2 cellular contexts compared by ENCODE assay signal in the genomic region with DNA sequence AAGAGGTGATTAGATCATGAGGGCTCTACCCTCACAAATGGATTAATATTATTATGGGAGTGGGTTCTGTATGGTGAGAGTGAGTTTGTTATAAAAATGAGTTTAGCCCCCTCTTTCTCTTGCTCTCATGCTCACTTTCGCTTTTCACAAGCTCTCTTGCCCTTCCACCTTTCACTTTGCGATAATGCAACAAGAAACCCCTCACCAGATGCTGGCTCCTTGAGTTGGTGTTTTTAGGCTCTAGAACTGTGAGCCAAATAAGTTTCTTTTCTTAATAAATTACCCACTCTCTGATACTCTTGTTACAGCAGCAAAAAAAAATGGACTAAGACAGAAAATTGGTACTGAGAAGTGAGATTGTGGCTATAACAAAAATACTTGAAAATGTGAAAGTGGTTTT.
TF ChIP-seq lines count a peak whose summit lies in the region.

No MANE protein-coding gene starts in this region.

TF ChIP-seq in GM12878, 131 proteins besides CTCF, POLR2A, EP300 and RAD21:
- peak; percentile 40; the same call in 1 of the 2 replicates for TF ChIP-seq NR2F1 (conservative IDR thresholded peaks at IDR 0.05)
- TF ChIP-seq, protein P1, sequence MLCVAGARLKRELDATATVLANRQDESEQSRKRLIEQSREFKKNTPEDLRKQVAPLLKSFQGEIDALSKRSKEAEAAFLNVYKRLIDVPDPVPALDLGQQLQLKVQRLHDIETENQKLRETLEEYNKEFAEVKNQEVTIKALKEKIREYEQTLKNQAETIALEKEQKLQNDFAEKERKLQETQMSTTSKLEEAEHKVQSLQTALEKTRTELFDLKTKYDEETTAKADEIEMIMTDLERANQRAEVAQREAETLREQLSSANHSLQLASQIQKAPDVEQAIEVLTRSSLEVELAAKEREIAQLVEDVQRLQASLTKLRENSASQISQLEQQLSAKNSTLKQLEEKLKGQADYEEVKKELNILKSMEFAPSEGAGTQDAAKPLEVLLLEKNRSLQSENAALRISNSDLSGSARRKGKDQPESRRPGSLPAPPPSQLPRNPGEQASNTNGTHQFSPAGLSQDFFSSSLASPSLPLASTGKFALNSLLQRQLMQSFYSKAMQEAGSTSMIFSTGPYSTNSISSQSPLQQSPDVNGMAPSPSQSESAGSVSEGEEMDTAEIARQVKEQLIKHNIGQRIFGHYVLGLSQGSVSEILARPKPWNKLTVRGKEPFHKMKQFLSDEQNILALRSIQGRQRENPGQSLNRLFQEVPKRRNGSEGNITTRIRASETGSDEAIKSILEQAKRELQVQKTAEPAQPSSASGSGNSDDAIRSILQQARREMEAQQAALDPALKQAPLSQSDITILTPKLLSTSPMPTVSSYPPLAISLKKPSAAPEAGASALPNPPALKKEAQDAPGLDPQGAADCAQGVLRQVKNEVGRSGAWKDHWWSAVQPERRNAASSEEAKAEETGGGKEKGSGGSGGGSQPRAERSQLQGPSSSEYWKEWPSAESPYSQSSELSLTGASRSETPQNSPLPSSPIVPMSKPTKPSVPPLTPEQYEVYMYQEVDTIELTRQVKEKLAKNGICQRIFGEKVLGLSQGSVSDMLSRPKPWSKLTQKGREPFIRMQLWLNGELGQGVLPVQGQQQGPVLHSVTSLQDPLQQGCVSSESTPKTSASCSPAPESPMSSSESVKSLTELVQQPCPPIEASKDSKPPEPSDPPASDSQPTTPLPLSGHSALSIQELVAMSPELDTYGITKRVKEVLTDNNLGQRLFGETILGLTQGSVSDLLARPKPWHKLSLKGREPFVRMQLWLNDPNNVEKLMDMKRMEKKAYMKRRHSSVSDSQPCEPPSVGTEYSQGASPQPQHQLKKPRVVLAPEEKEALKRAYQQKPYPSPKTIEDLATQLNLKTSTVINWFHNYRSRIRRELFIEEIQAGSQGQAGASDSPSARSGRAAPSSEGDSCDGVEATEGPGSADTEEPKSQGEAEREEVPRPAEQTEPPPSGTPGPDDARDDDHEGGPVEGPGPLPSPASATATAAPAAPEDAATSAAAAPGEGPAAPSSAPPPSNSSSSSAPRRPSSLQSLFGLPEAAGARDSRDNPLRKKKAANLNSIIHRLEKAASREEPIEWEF (IDR thresholded peaks at IDR 0.05; ENCODE audit: insufficient replicate concordance, low read depth, low read length): no peak

TF ChIP-seq in SK-N-SH, 30 proteins besides CTCF, POLR2A, EP300 and RAD21:
- TF ChIP-seq NFIC (IDR thresholded peaks at IDR 0.05; ENCODE audit: borderline replicate concordance) (no peak), MXI1 (IDR thresholded peaks at IDR 0.05; ENCODE audit: low read depth, low read length) (no peak), FOSL2 (IDR thresholded peaks at IDR 0.05; ENCODE audit: borderline replicate concordance, low read depth) (no peak), TEAD4 (IDR thresholded peaks at IDR 0.05; ENCODE audit: borderline replicate concordance, insufficient read depth) (no peak), GABPA (IDR thresholded peaks at IDR 0.05; ENCODE audit: low read depth) (no peak), YY1 (IDR thresholded peaks at IDR 0.05; ENCODE audit: low read depth) (no peak), SIN3A (IDR thresholded peaks at IDR 0.05; ENCODE audit: borderline replicate concordance, low read depth, low read length) (no peak), SMC3 (IDR thresholded peaks at IDR 0.05; ENCODE audit: low read depth, low read length) (no peak), ELF1 (IDR thresholded peaks at IDR 0.05) (no peak), RXRA (IDR thresholded peaks at IDR 0.05; ENCODE audit: borderline replicate concordance, low read depth) (no peak), CHD2 (IDR thresholded peaks at IDR 0.05; ENCODE audit: low read length, partially characterized antibody) (no peak), MEF2A (IDR thresholded peaks at IDR 0.05; ENCODE audit: borderline replicate concordance, low read depth) (no peak)
- TF ChIP-seq, protein P2, sequence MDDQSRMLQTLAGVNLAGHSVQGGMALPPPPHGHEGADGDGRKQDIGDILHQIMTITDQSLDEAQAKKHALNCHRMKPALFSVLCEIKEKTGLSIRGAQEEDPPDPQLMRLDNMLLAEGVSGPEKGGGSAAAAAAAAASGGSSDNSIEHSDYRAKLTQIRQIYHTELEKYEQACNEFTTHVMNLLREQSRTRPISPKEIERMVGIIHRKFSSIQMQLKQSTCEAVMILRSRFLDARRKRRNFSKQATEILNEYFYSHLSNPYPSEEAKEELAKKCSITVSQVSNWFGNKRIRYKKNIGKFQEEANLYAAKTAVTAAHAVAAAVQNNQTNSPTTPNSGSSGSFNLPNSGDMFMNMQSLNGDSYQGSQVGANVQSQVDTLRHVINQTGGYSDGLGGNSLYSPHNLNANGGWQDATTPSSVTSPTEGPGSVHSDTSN (IDR thresholded peaks at IDR 0.05): no peak
- TF ChIP-seq, protein P3, sequence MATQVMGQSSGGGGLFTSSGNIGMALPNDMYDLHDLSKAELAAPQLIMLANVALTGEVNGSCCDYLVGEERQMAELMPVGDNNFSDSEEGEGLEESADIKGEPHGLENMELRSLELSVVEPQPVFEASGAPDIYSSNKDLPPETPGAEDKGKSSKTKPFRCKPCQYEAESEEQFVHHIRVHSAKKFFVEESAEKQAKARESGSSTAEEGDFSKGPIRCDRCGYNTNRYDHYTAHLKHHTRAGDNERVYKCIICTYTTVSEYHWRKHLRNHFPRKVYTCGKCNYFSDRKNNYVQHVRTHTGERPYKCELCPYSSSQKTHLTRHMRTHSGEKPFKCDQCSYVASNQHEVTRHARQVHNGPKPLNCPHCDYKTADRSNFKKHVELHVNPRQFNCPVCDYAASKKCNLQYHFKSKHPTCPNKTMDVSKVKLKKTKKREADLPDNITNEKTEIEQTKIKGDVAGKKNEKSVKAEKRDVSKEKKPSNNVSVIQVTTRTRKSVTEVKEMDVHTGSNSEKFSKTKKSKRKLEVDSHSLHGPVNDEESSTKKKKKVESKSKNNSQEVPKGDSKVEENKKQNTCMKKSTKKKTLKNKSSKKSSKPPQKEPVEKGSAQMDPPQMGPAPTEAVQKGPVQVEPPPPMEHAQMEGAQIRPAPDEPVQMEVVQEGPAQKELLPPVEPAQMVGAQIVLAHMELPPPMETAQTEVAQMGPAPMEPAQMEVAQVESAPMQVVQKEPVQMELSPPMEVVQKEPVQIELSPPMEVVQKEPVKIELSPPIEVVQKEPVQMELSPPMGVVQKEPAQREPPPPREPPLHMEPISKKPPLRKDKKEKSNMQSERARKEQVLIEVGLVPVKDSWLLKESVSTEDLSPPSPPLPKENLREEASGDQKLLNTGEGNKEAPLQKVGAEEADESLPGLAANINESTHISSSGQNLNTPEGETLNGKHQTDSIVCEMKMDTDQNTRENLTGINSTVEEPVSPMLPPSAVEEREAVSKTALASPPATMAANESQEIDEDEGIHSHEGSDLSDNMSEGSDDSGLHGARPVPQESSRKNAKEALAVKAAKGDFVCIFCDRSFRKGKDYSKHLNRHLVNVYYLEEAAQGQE (IDR thresholded peaks at IDR 0.05; ENCODE audit: low read depth, low read length): no peak
TF ChIP-seq in SK-N-SH: peak in this region for 0.
